Comparison of ENCODE assay signal across 8 cellular contexts in genomic region chr19:15280915-15281683, GRCh38. TPM values are rescaled to one million over a fixed set of nuclear protein-coding genes. Genes with fewer than 3 reads are reported as not detected.
DNase-seq lines count a peak whose midpoint lies in the region; ATAC-seq, FAIRE-seq and TF ChIP-seq lines count a peak whose summit lies in the region.

No MANE protein-coding gene starts in this region.

- CTCF ChIA-PET in BJ (lab: Yijun Ruan, JAX) (interaction anchor here (1.2 kb wide), 1 partner anchor 15 kb away, joined by 3 read pairs; no protein-coding TSS in a partner anchor), IMR-90 (lab: Yijun Ruan, JAX) (interaction anchor here (1.0 to 1.1 kb wide), 2 partner anchors 11 to 79 kb away, joined by 3 read pairs; no protein-coding TSS in a partner anchor), RWPE1 (lab: Yijun Ruan, JAX) (interaction anchor here (0.6 to 0.9 kb wide), 5 partner anchors 66 to 215 kb away, joined by 3 to 5 read pairs (median 3); no protein-coding TSS in a partner anchor), endothelial cell of umbilical vein (lab: Charles Lee) (interaction anchor here (0.7 to 1.4 kb wide), 5 partner anchors 9 to 44 kb away, joined by 3 to 5 read pairs (median 3); no protein-coding TSS in a partner anchor)

- peak overlapping the region; percentile 37; the same call in 1 of the 2 replicates for H3K23ac ChIP-seq in IMR-90 (ENCODE audit: low read depth, low read length)

- DNase-seq in BJ (ENCODE audit: low read depth): no peak
- peak; percentile 89 for DNase-seq in IMR-90
- peak; percentile 65 for DNase-seq in RWPE1 (ENCODE audit: low spot score)
- DNase-seq in endothelial cell of umbilical vein (ENCODE audit: low read depth, low spot score): peak; percentile 53
- DNase-seq in mucosa of gallbladder (ENCODE audit: low spot score): peak; percentile 72
- peak; percentile 81 for DNase-seq in ureter (ENCODE audit: low spot score)

- ATAC-seq in IMR-90 (ENCODE audit: low read depth): peak; percentile 84
- no peak for ATAC-seq in HG03045 (IDR thresholded peaks at IDR 0.05; ENCODE audit: unreplicated experiment)
- no peak for ATAC-seq in GM18511 (IDR thresholded peaks at IDR 0.05; ENCODE audit: unreplicated experiment)

- H4K20me1 ChIP-seq in IMR-90 (ENCODE audit: insufficient read depth, low read length) (peaks cover 100% of the 10 kb centered on the region), endothelial cell of umbilical vein (replicated peaks; ENCODE audit: control insufficient read depth, extremely low read depth, insufficient read depth, low read length) (peaks cover 23% of the 10 kb centered on the region)

- H2AFZ ChIP-seq in IMR-90 (replicated peaks; ENCODE audit: low read length, poor library complexity): no peak overlapping the region
- no peak overlapping the region for H2AFZ ChIP-seq in endothelial cell of umbilical vein (ENCODE audit: low read depth, low read length)

- TF ChIP-seq POLR2A in IMR-90 (IDR thresholded peaks at IDR 0.05; ENCODE audit: low read depth, low read length) (no peak), endothelial cell of umbilical vein (IDR thresholded peaks at IDR 0.05; ENCODE audit: low read depth, low read length) (no peak)

- peaks cover 50% of the 10 kb centered on the region for H3K4me1 ChIP-seq in IMR-90 (ENCODE audit: control insufficient read depth, insufficient read depth, low read length)
- peaks cover 3% of the 10 kb centered on the region for H3K4me1 ChIP-seq in endothelial cell of umbilical vein (ENCODE audit: control insufficient read depth, extremely low read depth, insufficient read depth, low read length)

- no peaks in the 10 kb centered on the region for H3K36me3 ChIP-seq in BJ (ENCODE audit: control insufficient read depth, insufficient read depth, low read length)
- 0 out of 2 replicates have a peak, but pooled peaks cover 2% of the 10 kb centered on the region for H3K36me3 ChIP-seq in IMR-90 (ENCODE audit: control insufficient read depth, insufficient read depth, low read length)
- H3K36me3 ChIP-seq in endothelial cell of umbilical vein (ENCODE audit: control insufficient read depth in 2 of 2, extremely low read depth in 1 of 2, insufficient read depth in 2 of 2, low read length in 2 of 2): peaks cover 0 to 2% of the 10 kb centered on the region in 2 experiments

- BruUV-seq in IMR-90 (replicated peaks; lab: Mats Ljungman, UMichigan) (no TSS peak), endothelial cell of umbilical vein (replicated peaks; lab: Mats Ljungman, UMichigan) (no TSS peak)

- H3K27me3 ChIP-seq in BJ (ENCODE audit: control insufficient read depth, insufficient read depth, low read length) (no peaks in the 10 kb centered on the region), IMR-90 (ENCODE audit: control insufficient read depth, insufficient read depth, low read length) (no peaks in the 10 kb centered on the region), endothelial cell of umbilical vein (ENCODE audit: control insufficient read depth in 2 of 2, insufficient read depth in 2 of 2, low read length in 2 of 2) (no peaks in the 10 kb centered on the region)

- peaks cover 5 to 88% of the 10 kb centered on the region in 2 experiments; a peak in 3 of 4 replicates for H3K79me1 ChIP-seq in IMR-90 (ENCODE audit: low read depth in 1 of 2, low read length in 2 of 2)

- H2AK9ac ChIP-seq in IMR-90 (replicated peaks; ENCODE audit: low read depth, low read length, poor library complexity): peak overlapping the region; percentile 77

- H2BK15ac ChIP-seq in IMR-90 (ENCODE audit: low read depth, low read length): no peak overlapping the region

- in situ Hi-C loops in IMR-90 (cut with MboI; ENCODE audit: low sequenced_read_pairs): no loop called here

- POLR2A ChIA-PET in BJ (lab: Charles Lee): interaction anchor here (0.5 kb wide), 1 partner anchor 55 kb away, joined by 7 read pairs; no protein-coding TSS in a partner anchor
- POLR2A ChIA-PET in IMR-90 (lab: Charles Lee; ENCODE audit: unreplicated experiment): no interaction called here
- POLR2A ChIA-PET in RWPE1 (lab: Yijun Ruan, JAX; ENCODE audit: low non-redundant PET): no interaction called here
- POLR2A ChIA-PET in endothelial cell of umbilical vein (lab: Charles Lee): interaction anchor here (0.6 kb wide), 1 partner anchor 67 kb away, joined by 3 read pairs; no protein-coding TSS in a partner anchor

- WGBS in IMR-90 (ENCODE audit: extremely low coverage in 2 of 2, insufficient read length in 1 of 2), 2 experiments: 4% methylated on average over 10 of the region's 12 CpGs; no CpG with 5 or more reads in 1 of the 2 experiments

- TF ChIP-seq RAD21 in IMR-90 (IDR thresholded peaks at IDR 0.05; ENCODE audit: low read length): peak; percentile 45

- peak overlapping the region; percentile 30; the same call in 1 of the 2 replicates for H3K4ac ChIP-seq in IMR-90 (ENCODE audit: low read depth, low read length)

- no peaks in the 10 kb centered on the region for H3K9me3 ChIP-seq in IMR-90 (ENCODE audit: control insufficient read depth, insufficient read depth, low read length)
- no peaks in the 10 kb centered on the region for H3K9me3 ChIP-seq in endothelial cell of umbilical vein (replicated peaks; ENCODE audit: control insufficient read depth, insufficient read depth, low read length)

- no peak overlapping the region for H4K8ac ChIP-seq in IMR-90 (ENCODE audit: low read depth in 2 of 2, low read length in 2 of 2)

- H3K27ac ChIP-seq in IMR-90 (ENCODE audit: insufficient read depth, low read length) (peak overlapping the region; percentile 51; the same call in 1 of the 2 replicates), RWPE1 (peak overlapping the region; percentile 93), endothelial cell of umbilical vein (ENCODE audit: insufficient read depth, low read depth, low read length) (no peak overlapping the region)

- intact Hi-C loops in IMR-90 (cut with micrococcal nuclease) (loop anchor here (2.0 to 5.0 kb wide), 2 partner anchors 14 to 41 kb away; no protein-coding TSS in a partner anchor), endothelial cell of umbilical vein (cut with micrococcal nuclease) (no loop called here)

- peak; percentile 46 for TF ChIP-seq CTCF in BJ (IDR thresholded peaks at IDR 0.05; ENCODE audit: insufficient read depth, low read depth, low read length)
- peak; percentile 42 for TF ChIP-seq CTCF in IMR-90 (conservative IDR thresholded peaks at IDR 0.05; ENCODE audit: low read depth, low read length)
- no peak; the same call in 1 of the 2 replicates for TF ChIP-seq CTCF in RWPE1 (conservative IDR thresholded peaks at IDR 0.05; ENCODE audit: low read depth)
- TF ChIP-seq CTCF in endothelial cell of umbilical vein (IDR thresholded peaks at IDR 0.05; ENCODE audit: extremely low read depth in 1 of 2, insufficient read depth in 1 of 2, low read depth in 1 of 2, low read length in 2 of 2): no peak

- H4K91ac ChIP-seq in IMR-90 (ENCODE audit: insufficient read depth, low read depth, low read length): peak overlapping the region; percentile 35

- peak overlapping the region; percentile 59; the same call in 1 of the 2 replicates for H2AK5ac ChIP-seq in IMR-90 (ENCODE audit: low read depth, low read length)

- H3K9ac ChIP-seq in IMR-90 (ENCODE audit: low read depth, low read length) (0 out of 2 replicates have a peak overlapping the region, but pooled peaks have one; percentile 20), endothelial cell of umbilical vein (replicated peaks; ENCODE audit: extremely low read depth, insufficient read depth, low read length) (no peak overlapping the region)

- H3K4me2 ChIP-seq in IMR-90 (ENCODE audit: low read depth, low read length) (peak overlapping the region; percentile 63), endothelial cell of umbilical vein (ENCODE audit: insufficient read depth, low read length) (no peak overlapping the region)

- dilution Hi-C loops in IMR-90 (cut with HindIII; ENCODE audit: low sequenced_read_pairs, unreplicated experiment) (no loop called here), endothelial cell of umbilical vein (cut with MboI; ENCODE audit: extremely low pct_ligation_motif_present, low sequenced_read_pairs) (no loop called here)

- H2BK120ac ChIP-seq in IMR-90 (ENCODE audit: low read depth, low read length): no peak overlapping the region

- FAIRE-seq in endothelial cell of umbilical vein (lab: Jason Lieb, UNC): no peak

- H3K4me3 ChIP-seq in BJ (ENCODE audit: low read depth, low read length): no peak overlapping the region
- H3K4me3 ChIP-seq in IMR-90 (ENCODE audit: insufficient read depth, low read depth, low read length): no peak overlapping the region
- H3K4me3 ChIP-seq in endothelial cell of umbilical vein (replicated peaks in 1 of 3; ENCODE audit: insufficient read depth in 1 of 3, low read depth in 1 of 3, low read length in 3 of 3): no peak overlapping the region

- H3K14ac ChIP-seq in IMR-90 (replicated peaks; ENCODE audit: low read depth, low read length): 0 out of 2 replicates have a peak overlapping the region, but pooled peaks have one; percentile 2

- peak overlapping the region; percentile 19 for H2BK5ac ChIP-seq in IMR-90 (ENCODE audit: low read depth, low read length, poor library complexity, severe bottlenecking)

- H3K79me2 ChIP-seq in endothelial cell of umbilical vein (ENCODE audit: control insufficient read depth, insufficient read depth, low read length): peaks cover 100% of the 10 kb centered on the region

- no peak overlapping the region; the same call in 1 of the 2 replicates for H3K18ac ChIP-seq in IMR-90 (ENCODE audit: low read depth, low read length)

- no peak overlapping the region for H4K5ac ChIP-seq in IMR-90 (ENCODE audit: low read depth, low read length)

- H3K9me1 ChIP-seq in IMR-90 (ENCODE audit: insufficient read depth, low read length) (peaks cover 76% of the 10 kb centered on the region), endothelial cell of umbilical vein (replicated peaks; ENCODE audit: control insufficient read depth, extremely low read depth, insufficient read depth, low read length) (no peaks in the 10 kb centered on the region)

- H2BK20ac ChIP-seq in IMR-90 (ENCODE audit: low read depth, low read length): no peak overlapping the region

- no peak overlapping the region for H3K56ac ChIP-seq in IMR-90 (ENCODE audit: extremely low read depth, insufficient read depth, low read length)

RNA-seq across cellular contexts. Expression of gene EPHX3, which starts 48.9 kb away (rescaled TPM):
- polyA plus RNA-seq in BJ (2011; rRNA removed) (0.04 and 0.05 TPM in 2 replicates), IMR-90 (2012; rRNA removed) (0.12 and 0.16 TPM in 2 replicates), endothelial cell of umbilical vein (0.56 and 0.70 TPM in 2 replicates)
- polyA minus RNA-seq in BJ (2011; rRNA and poly(A)+ RNA removed): 0.38 TPM in 1 of 2 replicates, not detected in the other
- total RNA-seq in IMR-90 (2012; rRNA removed) (0.18 TPM in 1 of 2 replicates, not detected in the other), endothelial cell of umbilical vein (0.55 and 0.58 TPM in 2 replicates), mucosa of gallbladder (2.0 TPM), ureter (2.5 TPM)
- 0.08 and 0.09 TPM in 2 replicates for polyA plus RNA-seq in IMR-90 (2012; cell fraction: cytosol; rRNA removed)
- 0.78 and 1.2 TPM in 2 replicates for polyA plus RNA-seq in IMR-90 (2012; cell fraction: nucleus; rRNA removed; ENCODE audit: low replicate concordance)
- 0.21 and 0.22 TPM in 2 replicates for polyA plus RNA-seq in endothelial cell of umbilical vein (2011; cell fraction: cytosol; rRNA removed)
- polyA plus RNA-seq in endothelial cell of umbilical vein (2011; cell fraction: nucleus; rRNA removed): 1.0 and 1.3 TPM in 2 replicates
- polyA plus RNA-seq in endothelial cell of umbilical vein (2012): 0.22 TPM in 1 of 2 replicates, not detected in the other
- polyA minus RNA-seq in endothelial cell of umbilical vein: 0.57 and 0.63 TPM in 2 replicates
- polyA minus RNA-seq in endothelial cell of umbilical vein (2011; cell fraction: cytosol; rRNA and poly(A)+ RNA removed): not detected
- 0.87 and 1.2 TPM in 2 replicates for polyA minus RNA-seq in endothelial cell of umbilical vein (2011; cell fraction: nucleus; rRNA and poly(A)+ RNA removed)

RNA-seq across cellular contexts. Expression of gene BRD4, which starts 51.2 kb away (rescaled TPM):
- 6.1 and 9.5 TPM in 2 replicates for polyA plus RNA-seq in BJ (2011; rRNA removed)
- polyA minus RNA-seq in BJ (2011; rRNA and poly(A)+ RNA removed): 23.6 and 37.3 TPM in 2 replicates
- 7.0 and 7.2 TPM in 2 replicates for total RNA-seq in IMR-90 (2012; rRNA removed)
- 19.9 and 21.1 TPM in 2 replicates for polyA plus RNA-seq in IMR-90 (2012; rRNA removed)
- 9.0 and 15.0 TPM in 2 replicates for polyA plus RNA-seq in IMR-90 (2012; cell fraction: cytosol; rRNA removed)
- 29.5 and 41.2 TPM in 2 replicates for polyA plus RNA-seq in IMR-90 (2012; cell fraction: nucleus; rRNA removed; ENCODE audit: low replicate concordance)
- total RNA-seq in endothelial cell of umbilical vein: 117 and 125 TPM in 2 replicates
- polyA plus RNA-seq in endothelial cell of umbilical vein: 13.6 and 14.9 TPM in 2 replicates
- polyA plus RNA-seq in endothelial cell of umbilical vein (2011; cell fraction: cytosol; rRNA removed): 14.0 and 15.6 TPM in 2 replicates
- 44.5 and 50.2 TPM in 2 replicates for polyA plus RNA-seq in endothelial cell of umbilical vein (2011; cell fraction: nucleus; rRNA removed)
- 48.3 and 58.7 TPM in 2 replicates for polyA plus RNA-seq in endothelial cell of umbilical vein (2012)
- polyA minus RNA-seq in endothelial cell of umbilical vein: 40.4 and 56.9 TPM in 2 replicates
- polyA minus RNA-seq in endothelial cell of umbilical vein (2011; cell fraction: cytosol; rRNA and poly(A)+ RNA removed): 38.2 TPM
- polyA minus RNA-seq in endothelial cell of umbilical vein (2011; cell fraction: nucleus; rRNA and poly(A)+ RNA removed): 61.6 and 83.6 TPM in 2 replicates
- total RNA-seq in mucosa of gallbladder: 87.8 TPM
- total RNA-seq in ureter: 134 TPM

Comparison
In these comparisons a context has a peak if more than half of its experiments do, and no peak if none do; other contexts are left out.
1. CTCF ChIP-seq: peak in BJ (single experiment) and IMR-90 (single experiment); none in RWPE1 (single experiment) and endothelial cell of umbilical vein (0 of 2).
2. RNA of gene BRD4, which starts 51.2 kb away (total RNA-seq): 134 TPM in ureter (single experiment), 117 to 125 TPM in endothelial cell of umbilical vein and 87.8 TPM in mucosa of gallbladder (single experiment); 7.0 to 7.2 TPM in IMR-90; every median in the first group is over 10 times any median in the second.
3. POLR2A ChIA-PET loops: an anchor here in BJ (0.5 kb wide) and endothelial cell of umbilical vein (0.6 kb wide); none called in IMR-90 and RWPE1.